ENCODE assay signal across 22 cellular contexts in genomic region chr5:72529383-72529782, GRCh38. TPM values are rescaled to one million over a fixed set of nuclear protein-coding genes. Genes with fewer than 3 reads are reported as not detected.
"Had no signal": no experiment of that assay in that cellular context is flagged by ENCODE, and none has a peak within 500 bp of the region (broad histone marks: within the 10 kb centered on the region; RNA-seq: fewer than 3 reads in every experiment).

No MANE protein-coding gene starts in this region.

- H3K27me3 ChIP-seq: SJSA1 had no signal

- H3K9ac ChIP-seq: KMS-11 had no signal

- ATAC-seq: HepG2 had no signal

- H3K9me3 ChIP-seq: SJSA1 had no signal

- H3K27ac ChIP-seq: KMS-11, SJSA1, SK-N-MC had no signal

- DNase-seq: IMR-90, Kasumi-1, MM.1S, NCI-H1092 treated with DMSO at 0.1 percent for 48 hours, NCI-H1436, NCI-H187 treated with DMSO at 0.1 percent for 48 hours, NCI-H2029 treated with DMSO at 0.1 percent for 48 hours, NCI-H2171, NCI-H226, NCI-H510A, NCI-H524 treated with DMSO at 0.1 percent for 48 hours, NCI-H69, NCI-H774, Right ventricle myocardium superior, RPMI8226, SIG-M5 had no signal

- H3K4me3 ChIP-seq: SJSA1, SK-N-MC had no signal

- H3K36me3 ChIP-seq: SJSA1 had no signal

- H3K4me2 ChIP-seq: KMS-11 had no signal

- H3K4me1 ChIP-seq: SJSA1 had no signal

- FAIRE-seq: HepG2, RCC 7860 had no signal

RNA-seq across cellular contexts. Expression of gene ZNF366, which starts 22.2 kb away (rescaled TPM):
- total RNA-seq: HepG2, HT1080, IMR-90, SJSA1 had no signal
- polyA plus RNA-seq: HepG2, IMR-90 had no signal
